Comparison of ENCODE assay signal across 8 cellular contexts in genomic region chr16:15148831-15149230, GRCh38. TPM values are rescaled to one million over a fixed set of nuclear protein-coding genes. Genes with fewer than 3 reads are reported as not detected.
DNase-seq lines count a peak whose midpoint lies in the region; ATAC-seq, FAIRE-seq and TF ChIP-seq lines count a peak whose summit lies in the region.
"Not testable (repeated sequence)": the region's sequence is repeated elsewhere in the genome, so short reads cannot be mapped to it uniquely, and the experiment has no call there.

No MANE protein-coding gene starts in this region.

- H3K4me3 Mint-ChIP-seq in H9, nephron progenitor cell: not testable (repeated sequence)

- not testable (repeated sequence) for H3K36me3 ChIP-seq in RWPE2 (ENCODE audit: low read depth); gastroesophageal sphincter; keratinocyte (ENCODE audit: control insufficient read depth in 2 of 2, extremely low read depth in 1 of 2, insufficient read depth in 2 of 2, low read length in 2 of 2); skeletal muscle satellite cell (ENCODE audit: insufficient read depth, low read length)

- dilution Hi-C loops in keratinocyte (cut with MboI; ENCODE audit: extremely low pct_ligation_motif_present, low sequenced_read_pairs): not testable (repeated sequence)

- not testable (repeated sequence) for TF ChIP-seq POLR2A in gastroesophageal sphincter (IDR thresholded peaks at IDR 0.05)

- not testable (repeated sequence) for H3K79me1 ChIP-seq in H9 (ENCODE audit: insufficient read depth, low read depth, low read length, poor library complexity, severe bottlenecking)

- not testable (repeated sequence) for H3K9me1 ChIP-seq in keratinocyte (ENCODE audit: control insufficient read depth, extremely low read depth, insufficient read depth, low read length)

- H3K9me3 ChIP-seq in H9 (ENCODE audit: control insufficient read depth, low read depth, low read length); RWPE2 (ENCODE audit: severe bottlenecking); gastroesophageal sphincter; keratinocyte (ENCODE audit: control insufficient read depth, low read depth, low read length); skeletal muscle satellite cell (replicated peaks; ENCODE audit: low read length): not testable (repeated sequence)

- H2BK20ac ChIP-seq in H9 (ENCODE audit: low read depth, low read length, poor library complexity, severe bottlenecking): not testable (repeated sequence)

- H3K56ac ChIP-seq in H9 (ENCODE audit: insufficient read length, low read depth, low read length): not testable (repeated sequence)

- not testable (repeated sequence) for H4K20me1 ChIP-seq in H9 (ENCODE audit: control insufficient read depth, insufficient read depth, insufficient read length); keratinocyte (ENCODE audit: control insufficient read depth, extremely low read depth, insufficient read depth, low read length)

- not testable (repeated sequence) for H2BK12ac ChIP-seq in H9 (ENCODE audit: insufficient read length, low read depth, low read length)

- not testable (repeated sequence) for H3K23ac ChIP-seq in H9 (ENCODE audit: insufficient read length, low read depth, low read length)

- not testable (repeated sequence) for H3K23me2 ChIP-seq in H9 (ENCODE audit: insufficient read length, low read depth, low read length, poor library complexity, severe bottlenecking)

- H3K4me2 ChIP-seq in H9 (ENCODE audit: insufficient read depth, insufficient read length, low read length): not testable (repeated sequence)
- H3K4me2 ChIP-seq in keratinocyte (ENCODE audit: control insufficient read depth, extremely low read depth, insufficient read depth, low read depth, low read length) (peak overlapping the region; percentile 41), skeletal muscle satellite cell (ENCODE audit: low read length) (peak overlapping the region; percentile 25)

- H3K14ac ChIP-seq in H9 (ENCODE audit: insufficient read depth, low read length): not testable (repeated sequence)

- not testable (repeated sequence) for H3K9me3 Mint-ChIP-seq in H9, nephron progenitor cell

- H3K4me1 ChIP-seq in H9 (ENCODE audit: insufficient read depth, low read length): not testable (repeated sequence)
- H3K4me1 ChIP-seq in RWPE2 (ENCODE audit: insufficient read depth, poor library complexity, severe bottlenecking): peaks cover 18% of the 10 kb centered on the region
- peaks cover 7 to 59% (median 44%) of the 10 kb centered on the region in 3 donors for H3K4me1 ChIP-seq in gastroesophageal sphincter
- peaks cover 42% of the 10 kb centered on the region for H3K4me1 ChIP-seq in keratinocyte (ENCODE audit: control insufficient read depth, extremely low read depth, insufficient read depth, low read length)
- peaks cover 34% of the 10 kb centered on the region for H3K4me1 ChIP-seq in skeletal muscle satellite cell (ENCODE audit: control insufficient read depth, insufficient read depth, low read length)

- H3K79me2 ChIP-seq in H9 (ENCODE audit: insufficient read depth, low read length) (peaks cover 16% of the 10 kb centered on the region; the same call in 1 of the 2 replicates), keratinocyte (ENCODE audit: control insufficient read depth, insufficient read depth, low read length) (peaks cover 32% of the 10 kb centered on the region)

- not testable (repeated sequence) for FAIRE-seq in keratinocyte (lab: Jason Lieb, UNC)

- H3K27me3 Mint-ChIP-seq in H9 (ENCODE audit: low read depth); nephron progenitor cell (ENCODE audit: low read depth, poor library complexity): not testable (repeated sequence)

- H3T11ph ChIP-seq in H9 (ENCODE audit: low read length): not testable (repeated sequence)

- not testable (repeated sequence) for H3K36me3 Mint-ChIP-seq in H9 (ENCODE audit: insufficient read depth in 1 of 3, low read depth in 3 of 3); nephron progenitor cell (ENCODE audit: low read depth)

- H2BK120ac ChIP-seq in H9 (ENCODE audit: low read depth, low read length, poor library complexity, severe bottlenecking): not testable (repeated sequence)

- H3K4me1 Mint-ChIP-seq in H9: peaks cover 13 to 26% of the 10 kb centered on the region in 2 experiments
- peaks cover 32% of the 10 kb centered on the region for H3K4me1 Mint-ChIP-seq in nephron progenitor cell

- not testable (repeated sequence) for H2AFZ ChIP-seq in H9 (ENCODE audit: low read length); keratinocyte (ENCODE audit: control insufficient read depth, low read length)

- WGBS in H9 (ENCODE audit: extremely low coverage, insufficient read length, low lambda C conversion rate): no CpG with 5 or more reads among the region's 19 CpGs
- 51 to 71% methylated on average over 7 to 11 of the region's 19 CpGs for WGBS in gastroesophageal sphincter (ENCODE audit: low coverage in 1 of 2), 2 donors

- not testable (repeated sequence) for H4K91ac ChIP-seq in H9 (ENCODE audit: insufficient read length, low read depth, low read length)

- H4K5ac ChIP-seq in H9 (ENCODE audit: insufficient read length, low read depth, low read length): not testable (repeated sequence)

- ATAC-seq in RWPE2 (ENCODE audit: low read depth); gastroesophageal sphincter: not testable (repeated sequence)

- not testable (repeated sequence) for H4K8ac ChIP-seq in H9 (replicated peaks; ENCODE audit: insufficient read length, low read depth, low read length)

- not testable (repeated sequence) for H3K4ac ChIP-seq in H9 (ENCODE audit: low read depth, low read length)

- H2BK15ac ChIP-seq in H9 (ENCODE audit: low read depth, low read length): not testable (repeated sequence)

- not testable (repeated sequence) for H2BK5ac ChIP-seq in H9 (ENCODE audit: insufficient read length, low read length)

- H3K9ac ChIP-seq in H9 (ENCODE audit: extremely low read depth, insufficient read length, low read length); keratinocyte (ENCODE audit: control insufficient read depth, extremely low read depth, insufficient read depth, low read length); skeletal muscle satellite cell (ENCODE audit: low read depth, low read length): not testable (repeated sequence)

- DNase-seq in H9: peak; percentile 33
- not testable (repeated sequence) for DNase-seq in RWPE2 (ENCODE audit: low spot score); keratinocyte (ENCODE audit: low read depth, low spot score); nephron progenitor cell
- DNase-seq in epithelial cell of esophagus (ENCODE audit: low read depth): peak; percentile 24
- peak; percentile 7 for DNase-seq in retina

- H3K27ac Mint-ChIP-seq in H9: not testable (repeated sequence)
- peak overlapping the region; percentile 48 for H3K27ac Mint-ChIP-seq in nephron progenitor cell

- not testable (repeated sequence) for H3K4me3 ChIP-seq in RWPE2 (ENCODE audit: severe bottlenecking); epithelial cell of esophagus (ENCODE audit: low read length); gastroesophageal sphincter; keratinocyte (ENCODE audit: control insufficient read depth in 2 of 3, extremely low read depth in 1 of 3, insufficient read depth in 2 of 3, low read depth in 1 of 3, low read length in 3 of 3); skeletal muscle satellite cell (ENCODE audit: low read length)

- not testable (repeated sequence) for H3K18ac ChIP-seq in H9 (ENCODE audit: insufficient read length, low read depth, low read length)

- TF ChIP-seq EP300 in gastroesophageal sphincter (IDR thresholded peaks at IDR 0.05): not testable (repeated sequence)

- H2AK5ac ChIP-seq in H9 (ENCODE audit: insufficient read length, low read length): not testable (repeated sequence)

- H3K27me3 ChIP-seq in H9 (ENCODE audit: insufficient read depth, low read length); RWPE2 (ENCODE audit: insufficient read depth, poor library complexity, severe bottlenecking); gastroesophageal sphincter; keratinocyte (ENCODE audit: control insufficient read depth, extremely low read depth, insufficient read depth, low read length); skeletal muscle satellite cell (ENCODE audit: control insufficient read depth, insufficient read depth, low read length): not testable (repeated sequence)

- not testable (repeated sequence) for TF ChIP-seq CTCF in H9 (conservative IDR thresholded peaks at IDR 0.05); RWPE2 (IDR thresholded peaks at IDR 0.05; ENCODE audit: poor library complexity, severe bottlenecking); epithelial cell of esophagus (IDR thresholded peaks at IDR 0.05; ENCODE audit: insufficient read depth, low read depth, low read length, missing control alignments); gastroesophageal sphincter (IDR thresholded peaks at IDR 0.05); keratinocyte (optimal IDR thresholded peaks at IDR 0.05 in 1 of 3, IDR thresholded peaks at IDR 0.05 in 1 of 3, conservative IDR thresholded peaks at IDR 0.05 in 1 of 3; ENCODE audit: extremely low read depth in 1 of 3, insufficient read depth in 2 of 3, low read length in 3 of 3); nephron progenitor cell (IDR thresholded peaks at IDR 0.05)

- not testable (repeated sequence) for H3K27ac ChIP-seq in H9 (ENCODE audit: insufficient read length, low read depth, low read length)
- peak overlapping the region; percentile 72 for H3K27ac ChIP-seq in RWPE2 (ENCODE audit: poor library complexity, severe bottlenecking)
- H3K27ac ChIP-seq in gastroesophageal sphincter: peak overlapping the region in 3 of 4 donors; percentile 17 to 44 (median 24)
- peak overlapping the region; percentile 31 for H3K27ac ChIP-seq in keratinocyte (ENCODE audit: control insufficient read depth, insufficient read depth, low read length)

RNA-seq across cellular contexts. Expression of gene RRN3, which starts 54.8 kb away (rescaled TPM):
- total RNA-seq in H9 (2021): 40.9 and 44.3 TPM in 2 replicates
- total RNA-seq in gastroesophageal sphincter: 10 to 100 TPM; 27.9 to 42.3 (median 31.1) TPM
- 40.7 to 60.3 TPM (median 53.1 TPM) in 3 replicates for polyA plus RNA-seq in keratinocyte
- 39.3 TPM for polyA plus RNA-seq in keratinocyte (2011; ENCODE audit: low read depth)
- polyA plus RNA-seq in keratinocyte (2011; cell fraction: cytosol; rRNA removed): 28.6 and 54.5 TPM in 2 replicates
- polyA plus RNA-seq in keratinocyte (2011; cell fraction: nucleus; rRNA removed): 58.2 and 67.4 TPM in 2 replicates
- polyA plus RNA-seq in keratinocyte (2012; ENCODE audit: low replicate concordance): 29.2 and 30.9 TPM in 2 replicates
- polyA minus RNA-seq in keratinocyte: 27.3 to 74.1 TPM (median 65.7 TPM) in 3 replicates
- polyA minus RNA-seq in keratinocyte (2011; cell fraction: cytosol; rRNA and poly(A)+ RNA removed): 44.7 TPM
- polyA minus RNA-seq in keratinocyte (2011; cell fraction: nucleus; rRNA and poly(A)+ RNA removed): 42.6 and 79.0 TPM in 2 replicates
- total RNA-seq in skeletal muscle satellite cell (2012; rRNA removed): 29.7 and 37.5 TPM in 2 replicates
